Comparison of ENCODE assay signal across 26 cellular contexts in genomic region chr17:50432125-50432762, GRCh38. TPM values are rescaled to one million over a fixed set of nuclear protein-coding genes. Genes with fewer than 3 reads are reported as not detected.
"Had no signal": no experiment of that assay in that cellular context is flagged by ENCODE, and none has a peak within 500 bp of the region (broad histone marks: within the 10 kb centered on the region; RNA-seq: fewer than 3 reads in every experiment).

No MANE protein-coding gene starts in this region.

- H3K9me3 ChIP-seq: esophagus muscularis mucosa, left lung had no signal

- H3K4me3 Mint-ChIP-seq: activated CD4-positive, alpha-beta T cell treated with anti-CD3 and anti-CD28 coated beads for 36 hours; activated CD8-positive, alpha-beta T cell treated with anti-CD3 and anti-CD28 coated beads for 36 hours; activated naive CD8-positive, alpha-beta T cell treated with anti-CD3 and anti-CD28 coated beads, Interleukin-2, amount 10 ng/mL, durations not matched to agents 7 days and 5 days; T-helper 2 cell treated with Interferon-gamma antibody and Interleukin-4, amounts not matched to agents 5 μg/mL and 100 μg/mL, for 36 hours had no signal

- H3K36me3 ChIP-seq: cardiac muscle cell had no signal

- H3K27ac ChIP-seq: esophagus muscularis mucosa, left lung had no signal

- ATAC-seq: activated CD4-positive, alpha-beta T cell treated with anti-CD3 and anti-CD28 coated beads for 36 hours; activated CD8-positive, alpha-beta T cell treated with anti-CD3 and anti-CD28 coated beads for 36 hours; left lung; sciatic nerve had no signal

- FAIRE-seq: endothelial cell of umbilical vein, islet of Langerhans, TTC549, urothelium cell line had no signal

- H3K27me3 Mint-ChIP-seq: activated CD4-positive, alpha-beta T cell treated with anti-CD3 and anti-CD28 coated beads for 36 hours; activated CD8-positive, alpha-beta T cell treated with anti-CD3 and anti-CD28 coated beads for 36 hours; activated naive CD8-positive, alpha-beta T cell treated with anti-CD3 and anti-CD28 coated beads, Interleukin-2, amount 10 ng/mL, durations not matched to agents 7 days and 5 days; progenitor cell of endocrine pancreas had no signal

- H3K27me3 ChIP-seq: cardiac muscle cell, esophagus muscularis mucosa, left lung had no signal

- H3K27ac Mint-ChIP-seq: activated CD4-positive, alpha-beta T cell treated with anti-CD3 and anti-CD28 coated beads for 36 hours; activated CD8-positive, alpha-beta T cell treated with anti-CD3 and anti-CD28 coated beads for 36 hours; activated naive CD8-positive, alpha-beta T cell treated with anti-CD3 and anti-CD28 coated beads, Interleukin-2, amount 10 ng/mL, durations not matched to agents 7 days and 5 days; activated T-helper 2 cell treated with anti-CD3 and anti-CD28 coated beads, Interferon-gamma antibody, Interleukin-2, Interleukin-4, amounts not matched to agents 10 μg/mL and 5 μg/mL and 100 μg/mL, durations not matched to agents 14 hours and 24 hours and 36 hours had no signal

- DNase-seq: activated CD4-positive, alpha-beta T cell treated with anti-CD3 and anti-CD28 coated beads for 36 hours; activated CD8-positive, alpha-beta T cell treated with anti-CD3 and anti-CD28 coated beads for 36 hours; activated naive CD4-positive, alpha-beta T cell treated with Interleukin-2 at 50 U/mL for 16 hours; activated naive CD8-positive, alpha-beta T cell treated with anti-CD3 and anti-CD28 coated beads, Interleukin-2, amount 10 ng/mL, durations not matched to agents 7 days and 5 days; activated T-cell treated with anti-CD3 and anti-CD28 coated beads, Interleukin-2, amount 50 U/mL, for 1 hour; amygdala; dermis blood vessel endothelial cell; effector memory CD4-positive, alpha-beta T cell; glutamatergic neuron; hippocampal formation; left lung; nephron progenitor cell; occipital lobe; stimulated activated CD4-positive, alpha-beta T cell treated with anti-CD3 and anti-CD28 coated beads, Interleukin-4, amount 100 ng/mL, for 4 hours; stimulated activated naive CD4-positive, alpha-beta T cell had no signal

- H3K4me3 ChIP-seq: cardiac muscle cell, esophagus muscularis mucosa, left lung had no signal

- H3K9me3 Mint-ChIP-seq: activated CD8-positive, alpha-beta T cell treated with anti-CD3 and anti-CD28 coated beads for 36 hours; activated naive CD8-positive, alpha-beta T cell treated with anti-CD3 and anti-CD28 coated beads, Interleukin-2, amount 10 ng/mL, durations not matched to agents 7 days and 5 days; activated T-helper 2 cell treated with anti-CD3 and anti-CD28 coated beads, Interferon-gamma antibody, Interleukin-2, Interleukin-4, amounts not matched to agents 10 μg/mL and 5 μg/mL and 100 μg/mL, durations not matched to agents 14 hours and 24 hours and 36 hours; nephron progenitor cell; T-helper 2 cell treated with Interferon-gamma antibody and Interleukin-4, amounts not matched to agents 5 μg/mL and 100 μg/mL, for 36 hours had no signal

RNA-seq across cellular contexts. Expression of gene CHAD, which starts 36.4 kb away (rescaled TPM):
- total RNA-seq: activated CD4-positive, alpha-beta T cell treated with anti-CD3 and anti-CD28 coated beads for 36 hours; activated CD8-positive, alpha-beta T cell treated with anti-CD3 and anti-CD28 coated beads for 36 hours; activated naive CD8-positive, alpha-beta T cell treated with anti-CD3 and anti-CD28 coated beads, Interleukin-2, amount 10 ng/mL, durations not matched to agents 7 days and 5 days; activated T-helper 2 cell treated with anti-CD3 and anti-CD28 coated beads, Interferon-gamma antibody, Interleukin-2, Interleukin-4, amounts not matched to agents 10 μg/mL and 5 μg/mL and 100 μg/mL, durations not matched to agents 14 hours and 24 hours and 36 hours; cardiac muscle cell; dermis blood vessel endothelial cell; endothelial cell of umbilical vein; esophagus muscularis mucosa; myocyte; occipital lobe; progenitor cell of endocrine pancreas; sciatic nerve had no signal
- polyA plus RNA-seq: endothelial cell of umbilical vein had no signal

RNA-seq across cellular contexts. Expression of gene EME1, which starts 59.2 kb away (rescaled TPM):
- total RNA-seq: esophagus muscularis mucosa had no signal
